17 cellular contexts compared by ENCODE assay signal in genomic region chr20:37362821-37363220, GRCh38. TPM values are rescaled to one million over a fixed set of nuclear protein-coding genes. Genes with fewer than 3 reads are reported as not detected.
DNase-seq lines count a peak whose midpoint lies in the region; ATAC-seq and TF ChIP-seq lines count a peak whose summit lies in the region.
"Had no signal": no experiment of that assay in that cellular context is flagged by ENCODE, and none has a peak within 500 bp of the region (broad histone marks: within the 10 kb centered on the region; RNA-seq: fewer than 3 reads in every experiment).

No MANE protein-coding gene starts in this region.

- no peaks in the 10 kb centered on the region for H3K9me2 ChIP-seq in Karpas-422 (replicated peaks; ENCODE audit: insufficient read depth, low read length)

- CTCF ChIA-PET in CD8-positive, alpha-beta memory T cell (lab: Charles Lee), result interaction anchor here (1.6 kb wide), 1 partner anchor 30 kb away, joined by 3 read pairs; no protein-coding TSS in a partner anchor

- H3K4me1 Mint-ChIP-seq in dendritic cell treated with granulocyte-macrophage colony-stimulating factor and Interleukin-4, amounts not matched to agents 40 ng/mL and 50 ng/mL, for 4 days (ENCODE audit: low read depth), result peaks cover 81% of the 10 kb centered on the region
- peaks cover 0 to 15% of the 10 kb centered on the region in 2 donors for H3K4me1 Mint-ChIP-seq in natural killer cell
- no peaks in the 10 kb centered on the region for H3K4me1 Mint-ChIP-seq in CD8-positive, alpha-beta memory T cell

- peaks cover 47% of the 10 kb centered on the region for H3K36me3 ChIP-seq in BLaER1
- H3K36me3 ChIP-seq in Karpas-422 (ENCODE audit: insufficient read depth, low read length), result peaks cover 14% of the 10 kb centered on the region
- peaks cover 0 to 32% (median 9%) of the 10 kb centered on the region in 4 donors for H3K36me3 ChIP-seq in sigmoid colon
- H3K36me3 ChIP-seq in CD8-positive, alpha-beta memory T cell (ENCODE audit: insufficient read depth, low read length), result no peaks in the 10 kb centered on the region

- no peak for TF ChIP-seq POLR2A in sigmoid colon (IDR thresholded peaks at IDR 0.05)

- H3K27me3 Mint-ChIP-seq in dendritic cell treated with granulocyte-macrophage colony-stimulating factor and Interleukin-4, amounts not matched to agents 40 ng/mL and 50 ng/mL, for 4 days, result no peaks in the 10 kb centered on the region
- H3K27me3 Mint-ChIP-seq in natural killer cell (ENCODE audit: low read depth in 2 of 2), result no peaks in the 10 kb centered on the region
- no peaks in the 10 kb centered on the region for H3K27me3 Mint-ChIP-seq in CD8-positive, alpha-beta memory T cell
- H3K27me3 Mint-ChIP-seq: CD4-positive, CD25-positive, alpha-beta regulatory T cell had no signal

- 96 to 97% methylated on average over 9 of the region's 9 CpGs for WGBS in sigmoid colon, 2 donors

- no peak for TF ChIP-seq EP300 in sigmoid colon (IDR thresholded peaks at IDR 0.05)

- H3K27ac ChIP-seq in BLaER1 (0 out of 2 replicates have a peak overlapping the region, but pooled peaks have one; percentile 58), Karpas-422 (ENCODE audit: low read length) (peak overlapping the region; percentile 92), sigmoid colon (peak overlapping the region in 3 of 4 donors; percentile 10 to 43 (median 42))
- H3K27ac ChIP-seq in CD8-positive, alpha-beta memory T cell (ENCODE audit: low read depth, low read length), result no peak overlapping the region
- H3K27ac ChIP-seq: HL-60, SK-N-MC had no signal

- H3K79me2 ChIP-seq in Karpas-422 (ENCODE audit: low read length), result peaks cover 59% of the 10 kb centered on the region

- TF ChIP-seq CTCF in sigmoid colon (IDR thresholded peaks at IDR 0.05) (no peak), natural killer cell (IDR thresholded peaks at IDR 0.05) (no peak)

- H3K4me3 ChIP-seq in BLaER1, result no peak overlapping the region
- no peak overlapping the region; the same call in 1 of the 2 replicates for H3K4me3 ChIP-seq in Karpas-422 (ENCODE audit: low read length)
- H3K4me3 ChIP-seq in sigmoid colon, result no peak overlapping the region
- H3K4me3 ChIP-seq in CD8-positive, alpha-beta memory T cell (ENCODE audit: low read length), result no peak overlapping the region
- H3K4me3 ChIP-seq: SK-N-MC had no signal

- peaks cover 79% of the 10 kb centered on the region for H3K36me3 Mint-ChIP-seq in dendritic cell treated with granulocyte-macrophage colony-stimulating factor and Interleukin-4, amounts not matched to agents 40 ng/mL and 50 ng/mL, for 4 days (ENCODE audit: low read depth)
- no peaks in the 10 kb centered on the region for H3K36me3 Mint-ChIP-seq in natural killer cell
- H3K36me3 Mint-ChIP-seq in CD8-positive, alpha-beta memory T cell, result peaks cover 0 to 4% (median 3%) of the 10 kb centered on the region in 3 donors
- H3K36me3 Mint-ChIP-seq: CD4-positive, CD25-positive, alpha-beta regulatory T cell had no signal

- POLR2A ChIA-PET in CD8-positive, alpha-beta memory T cell (lab: Charles Lee), result no interaction called here

- H3K27ac Mint-ChIP-seq in dendritic cell treated with granulocyte-macrophage colony-stimulating factor and Interleukin-4, amounts not matched to agents 40 ng/mL and 50 ng/mL, for 4 days, result peak overlapping the region; percentile 79
- no peak overlapping the region for H3K27ac Mint-ChIP-seq in natural killer cell
- no peak overlapping the region for H3K27ac Mint-ChIP-seq in CD8-positive, alpha-beta memory T cell
- H3K27ac Mint-ChIP-seq: CD4-positive, CD25-positive, alpha-beta regulatory T cell had no signal

- intact Hi-C loops in dendritic cell treated with granulocyte-macrophage colony-stimulating factor and Interleukin-4, amounts not matched to agents 40 ng/mL and 50 ng/mL, for 4 days (cut with micrococcal nuclease), result no loop called here
- intact Hi-C loops in sigmoid colon (cut with DNase I) (no loop called here), natural killer cell (cut with micrococcal nuclease) (no loop called here)

- H3K4me2 ChIP-seq in BLaER1 (peak overlapping the region; percentile 14; the same call in 1 of the 2 replicates), Karpas-422 (ENCODE audit: low read depth, low read length, poor library complexity, severe bottlenecking) (peak overlapping the region; percentile 57)

- no peak overlapping the region for H3K4me3 Mint-ChIP-seq in dendritic cell treated with granulocyte-macrophage colony-stimulating factor and Interleukin-4, amounts not matched to agents 40 ng/mL and 50 ng/mL, for 4 days
- H3K4me3 Mint-ChIP-seq in natural killer cell, result no peak overlapping the region
- H3K4me3 Mint-ChIP-seq in CD8-positive, alpha-beta memory T cell, result no peak overlapping the region
- H3K4me3 Mint-ChIP-seq: CD4-positive, CD25-positive, alpha-beta regulatory T cell; H9 had no signal

- H4K20me1 ChIP-seq in BLaER1 (peaks cover 90% of the 10 kb centered on the region), Karpas-422 (ENCODE audit: insufficient read depth, low read depth, low read length) (peaks cover 14% of the 10 kb centered on the region; the same call in 1 of the 2 replicates)

- DNase-seq in Karpas-422 (no peak), sigmoid colon (peak; percentile 54), natural killer cell (no peak)
- DNase-seq in CD8-positive, alpha-beta memory T cell, result no peak
- DNase-seq: CD4-positive, CD25-positive, alpha-beta regulatory T cell; EL; H9; KBM-7; NCI-H1436 treated with DMSO at 0.1 percent for 48 hours; NCI-H2081; NCI-H510A; NCI-H774 had no signal

- no peaks in the 10 kb centered on the region for H3K9me3 Mint-ChIP-seq in dendritic cell treated with granulocyte-macrophage colony-stimulating factor and Interleukin-4, amounts not matched to agents 40 ng/mL and 50 ng/mL, for 4 days
- H3K9me3 Mint-ChIP-seq in natural killer cell, result no peaks in the 10 kb centered on the region
- H3K9me3 Mint-ChIP-seq in CD8-positive, alpha-beta memory T cell, result no peaks in the 10 kb centered on the region
- H3K9me3 Mint-ChIP-seq: H9 had no signal

- no peak overlapping the region for H2AFZ ChIP-seq in Karpas-422 (ENCODE audit: low read length)

- H3K9ac ChIP-seq in BLaER1 (no peak overlapping the region), Karpas-422 (ENCODE audit: low read length) (peak overlapping the region; percentile 48)

- H3K4me1 ChIP-seq in BLaER1 (peaks cover 38% of the 10 kb centered on the region), Karpas-422 (ENCODE audit: low read length) (peaks cover 94% of the 10 kb centered on the region), sigmoid colon (peaks cover 0 to 44% (median 33%) of the 10 kb centered on the region in 4 donors)
- H3K4me1 ChIP-seq in CD8-positive, alpha-beta memory T cell (ENCODE audit: insufficient read depth, low read length), result no peaks in the 10 kb centered on the region

- 0 out of 2 replicates have a peak, but pooled peaks cover 5% of the 10 kb centered on the region for H3K9me3 ChIP-seq in BLaER1
- no peaks in the 10 kb centered on the region for H3K9me3 ChIP-seq in Karpas-422 (ENCODE audit: low read length)
- H3K9me3 ChIP-seq in sigmoid colon, result no peaks in the 10 kb centered on the region
- H3K9me3 ChIP-seq in CD8-positive, alpha-beta memory T cell (ENCODE audit: low read length), result no peaks in the 10 kb centered on the region

- H3K27me3 ChIP-seq in BLaER1 (no peaks in the 10 kb centered on the region), Karpas-422 (ENCODE audit: low read length) (no peaks in the 10 kb centered on the region), sigmoid colon (no peaks in the 10 kb centered on the region)
- no peaks in the 10 kb centered on the region for H3K27me3 ChIP-seq in CD8-positive, alpha-beta memory T cell (ENCODE audit: insufficient read depth, low read length, poor library complexity, severe bottlenecking)

- ATAC-seq in HG02759 (IDR thresholded peaks at IDR 0.05; ENCODE audit: unreplicated experiment), result no peak
- no peak for ATAC-seq in natural killer cell

RNA-seq across cellular contexts. Expression of gene SRC, which starts 16.9 kb away (rescaled TPM):
- 39.9 and 41.5 TPM in 2 replicates for total RNA-seq in Karpas-422 (2014; rRNA removed; shearing (Covaris generic); ENCODE audit: low replicate concordance)
- total RNA-seq in sigmoid colon (10 to 100 TPM; 28.1 to 52.3 (median 40.0) TPM), natural killer cell (10 to 100 TPM in 2 of 3 donors, 1 to 10 TPM in 1; 2.3 to 15.6 (median 10.5) TPM)
- 10 to 100 TPM; 64.3 to 91.8 (median 79.1) TPM for polyA plus RNA-seq in sigmoid colon
- 1 to 10 TPM; 2.4 to 2.7 TPM for total RNA-seq in CD8-positive, alpha-beta memory T cell
- 1.2 TPM for polyA plus RNA-seq in CD8-positive, alpha-beta memory T cell
